ENCODE assay signal across 24 cellular contexts in genomic region chr1:94118013-94118412, GRCh38. TPM values are rescaled to one million over a fixed set of nuclear protein-coding genes. Genes with fewer than 3 reads are reported as not detected.
A peak's percentile ranks its signal among the peaks of the same experiment; 100 is the strongest.
DNase-seq lines count a peak whose midpoint lies in the region; ATAC-seq, FAIRE-seq and TF ChIP-seq lines count a peak whose summit lies in the region.
"Had no signal": no experiment of that assay in that cellular context is flagged by ENCODE, and none has a peak within 500 bp of the region (broad histone marks: within the 10 kb centered on the region; RNA-seq: fewer than 3 reads in every experiment).

No MANE protein-coding gene starts in this region.

- H3K9ac ChIP-seq in endothelial cell of umbilical vein (replicated peaks; ENCODE audit: extremely low read depth, insufficient read depth, low read length), result no peak overlapping the region

- H3K36me3 ChIP-seq in left ventricle myocardium inferior (no peaks in the 10 kb centered on the region), endothelial cell of umbilical vein (ENCODE audit: control insufficient read depth in 2 of 2, extremely low read depth in 1 of 2, insufficient read depth in 2 of 2, low read length in 2 of 2) (no peaks in the 10 kb centered on the region), vagina (no peaks in the 10 kb centered on the region), BE2C (no peaks in the 10 kb centered on the region)
- H3K36me3 ChIP-seq: heart right ventricle, pancreas, upper lobe of right lung had no signal

- H3K9me3 ChIP-seq in left ventricle myocardium inferior (replicated peaks) (no peaks in the 10 kb centered on the region), endothelial cell of umbilical vein (replicated peaks; ENCODE audit: control insufficient read depth, insufficient read depth, low read length) (no peaks in the 10 kb centered on the region), vagina (no peaks in the 10 kb centered on the region), BE2C (no peaks in the 10 kb centered on the region)
- H3K9me3 ChIP-seq: heart right ventricle, pancreas, upper lobe of right lung had no signal

- POLR2A ChIA-PET in endothelial cell of umbilical vein (lab: Charles Lee), result no interaction called here

- H3K4me1 Mint-ChIP-seq in nephron progenitor cell, result peaks cover 82% of the 10 kb centered on the region
- H3K4me1 Mint-ChIP-seq: activated CD4-positive, alpha-beta T cell treated with anti-CD3 and anti-CD28 coated beads for 36 hours; natural killer cell had no signal

- H3K27me3 ChIP-seq in left ventricle myocardium inferior (ENCODE audit: low read depth) (no peaks in the 10 kb centered on the region), endothelial cell of umbilical vein (ENCODE audit: control insufficient read depth in 2 of 2, insufficient read depth in 2 of 2, low read length in 2 of 2) (no peaks in the 10 kb centered on the region), vagina (no peaks in the 10 kb centered on the region), BE2C (no peaks in the 10 kb centered on the region)
- H3K27me3 ChIP-seq: pancreas, upper lobe of right lung had no signal

- H3K79me2 ChIP-seq in endothelial cell of umbilical vein (ENCODE audit: control insufficient read depth, insufficient read depth, low read length), result no peaks in the 10 kb centered on the region

- peak overlapping the region; percentile 63 for H3K27ac ChIP-seq in left ventricle myocardium inferior (replicated peaks)
- H3K27ac ChIP-seq in endothelial cell of umbilical vein (ENCODE audit: insufficient read depth, low read depth, low read length), result no peak overlapping the region
- peak overlapping the region; percentile 48 for H3K27ac ChIP-seq in vagina
- H3K27ac ChIP-seq: pancreas, upper lobe of right lung had no signal

- H3K4me3 ChIP-seq in left ventricle myocardium inferior, result no peak overlapping the region
- no peak overlapping the region for H3K4me3 ChIP-seq in endothelial cell of umbilical vein (replicated peaks in 1 of 3; ENCODE audit: insufficient read depth in 1 of 3, low read depth in 1 of 3, low read length in 3 of 3)
- H3K4me3 ChIP-seq in vagina, result no peak overlapping the region
- no peak overlapping the region for H3K4me3 ChIP-seq in BE2C (ENCODE audit: low read depth, low read length)
- H3K4me3 ChIP-seq: heart right ventricle, pancreas, upper lobe of right lung had no signal

- no peak for ATAC-seq in left ventricle myocardium superior
- ATAC-seq in GM21526 (IDR thresholded peaks at IDR 0.05; ENCODE audit: low FRiP score, unreplicated experiment), result no peak
- no peak for ATAC-seq in GM21390 (IDR thresholded peaks at IDR 0.05; ENCODE audit: unreplicated experiment)
- ATAC-seq: activated CD4-positive, alpha-beta T cell treated with anti-CD3 and anti-CD28 coated beads for 36 hours; HCT116; natural killer cell; pancreas; SK-N-SH treated with all-trans-retinoic acid at 6 μM for 48 hours; upper lobe of right lung had no signal

- dilution Hi-C loops in endothelial cell of umbilical vein (cut with MboI; ENCODE audit: extremely low pct_ligation_motif_present, low sequenced_read_pairs), result no loop called here

- no peak for DNase-seq in left ventricle myocardium inferior
- no peak for DNase-seq in left ventricle myocardium superior
- DNase-seq in endothelial cell of umbilical vein (ENCODE audit: low read depth, low spot score), result no peak
- DNase-seq in nephron progenitor cell, result no peak
- DNase-seq in vagina (ENCODE audit: extremely low spot score in 2 of 2), result no peak
- DNase-seq in BE2C, result no peak
- DNase-seq: activated CD4-positive, alpha-beta T cell treated with anti-CD3 and anti-CD28 coated beads for 36 hours; activated naive CD4-positive, alpha-beta T cell treated with Interleukin-2 at 50 U/mL for 16 hours; activated T-cell treated with anti-CD3 and anti-CD28 coated beads, Interleukin-2, amount 50 U/mL, for 24 hours; anterior cingulate cortex; dermis blood vessel endothelial cell; DMS53; heart right ventricle; midbrain; natural killer cell; NCI-H187 treated with DMSO at 0.1 percent for 48 hours; pancreas; T-helper 2 cell; upper lobe of right lung had no signal

- FAIRE-seq in endothelial cell of umbilical vein (lab: Jason Lieb, UNC), result peak; percentile 15
- FAIRE-seq: A204.1, pancreas had no signal

- no peak overlapping the region for H3K4me2 ChIP-seq in endothelial cell of umbilical vein (ENCODE audit: insufficient read depth, low read length)

- H3K9me3 Mint-ChIP-seq in nephron progenitor cell, result no peaks in the 10 kb centered on the region
- H3K9me3 Mint-ChIP-seq: activated T-cell treated with anti-CD3 and anti-CD28 coated beads, Interleukin-2, amount 50 U/mL, for 24 hours; natural killer cell had no signal

- no peak overlapping the region for H2AFZ ChIP-seq in endothelial cell of umbilical vein (ENCODE audit: low read depth, low read length)

- CTCF ChIA-PET in endothelial cell of umbilical vein (lab: Charles Lee), result interaction anchor here (1.2 kb wide), 1 partner anchor 26 kb away, joined by 3 read pairs; no protein-coding TSS in a partner anchor

- H3K9me1 ChIP-seq in endothelial cell of umbilical vein (replicated peaks; ENCODE audit: control insufficient read depth, extremely low read depth, insufficient read depth, low read length), result no peaks in the 10 kb centered on the region

- intact Hi-C loops in left ventricle myocardium inferior (cut with micrococcal nuclease) (no loop called here), left ventricle myocardium superior (cut with micrococcal nuclease) (no loop called here), endothelial cell of umbilical vein (cut with micrococcal nuclease) (no loop called here), vagina (cut with DNase I) (loop anchor here (2.0 kb wide), 1 partner anchor 47 kb away; no protein-coding TSS in a partner anchor)

- peaks cover 9% of the 10 kb centered on the region for H3K27me3 Mint-ChIP-seq in nephron progenitor cell (ENCODE audit: low read depth, poor library complexity)
- H3K27me3 Mint-ChIP-seq: activated CD4-positive, alpha-beta T cell treated with anti-CD3 and anti-CD28 coated beads for 36 hours; activated T-cell treated with anti-CD3 and anti-CD28 coated beads, Interleukin-2, amount 50 U/mL, for 24 hours had no signal

- H3K4me1 ChIP-seq in left ventricle myocardium inferior (peaks cover 30% of the 10 kb centered on the region), endothelial cell of umbilical vein (ENCODE audit: control insufficient read depth, extremely low read depth, insufficient read depth, low read length) (no peaks in the 10 kb centered on the region), vagina (peaks cover 18% of the 10 kb centered on the region), BE2C (peaks cover 7% of the 10 kb centered on the region; the same call in 1 of the 2 replicates)
- H3K4me1 ChIP-seq: pancreas, upper lobe of right lung had no signal

- no peak for TF ChIP-seq CTCF in left ventricle myocardium inferior (IDR thresholded peaks at IDR 0.05; ENCODE audit: borderline replicate concordance)
- TF ChIP-seq CTCF in endothelial cell of umbilical vein (IDR thresholded peaks at IDR 0.05; ENCODE audit: extremely low read depth in 1 of 2, insufficient read depth in 1 of 2, low read depth in 1 of 2, low read length in 2 of 2), result no peak
- no peak for TF ChIP-seq CTCF in nephron progenitor cell (IDR thresholded peaks at IDR 0.05)
- TF ChIP-seq CTCF in vagina (IDR thresholded peaks at IDR 0.05), result no peak
- no peak for TF ChIP-seq CTCF in BE2C (IDR thresholded peaks at IDR 0.05; ENCODE audit: low read depth, low read length)

- H3K4me3 Mint-ChIP-seq in nephron progenitor cell, result peak overlapping the region; percentile 16
- H3K4me3 Mint-ChIP-seq: activated CD4-positive, alpha-beta T cell treated with anti-CD3 and anti-CD28 coated beads for 36 hours; activated T-cell treated with anti-CD3 and anti-CD28 coated beads, Interleukin-2, amount 50 U/mL, for 24 hours; natural killer cell had no signal

- H3K36me3 Mint-ChIP-seq in nephron progenitor cell (ENCODE audit: low read depth), result no peaks in the 10 kb centered on the region
- H3K36me3 Mint-ChIP-seq: natural killer cell had no signal

- no TSS peak for BruUV-seq in endothelial cell of umbilical vein (replicated peaks; lab: Mats Ljungman, UMichigan)

- H3K27ac Mint-ChIP-seq in nephron progenitor cell, result peak overlapping the region; percentile 43
- H3K27ac Mint-ChIP-seq: activated CD4-positive, alpha-beta T cell treated with anti-CD3 and anti-CD28 coated beads for 36 hours; activated T-cell treated with anti-CD3 and anti-CD28 coated beads, Interleukin-2, amount 50 U/mL, for 24 hours; natural killer cell had no signal

- TF ChIP-seq POLR2A in endothelial cell of umbilical vein (IDR thresholded peaks at IDR 0.05; ENCODE audit: low read depth, low read length), result no peak
- no peak for TF ChIP-seq POLR2A in vagina (IDR thresholded peaks at IDR 0.05)

- no peaks in the 10 kb centered on the region for H4K20me1 ChIP-seq in endothelial cell of umbilical vein (replicated peaks; ENCODE audit: control insufficient read depth, extremely low read depth, insufficient read depth, low read length)

TF ChIP-seq in endothelial cell of umbilical vein, 7 proteins besides CTCF, POLR2A, EP300 and RAD21:
- TF ChIP-seq EZH2 (IDR thresholded peaks at IDR 0.05; ENCODE audit: borderline replicate concordance, low read depth, low read length, severe bottlenecking) (no peak), MYC (IDR thresholded peaks at IDR 0.05; ENCODE audit: low read depth, low read length) (no peak), GATA2 (IDR thresholded peaks at IDR 0.05; ENCODE audit: insufficient read depth, insufficient read length, low read depth, low read length) (no peak), FOS (IDR thresholded peaks at IDR 0.05; ENCODE audit: borderline replicate concordance, insufficient read depth, low read length) (no peak), JUN (IDR thresholded peaks at IDR 0.05; ENCODE audit: borderline replicate concordance, insufficient read depth, insufficient read length, low read depth) (no peak), POLR2AphosphoS5 (IDR thresholded peaks at IDR 0.05; ENCODE audit: insufficient read depth, low read depth, low read length) (no peak)
- TF ChIP-seq, protein P1, sequence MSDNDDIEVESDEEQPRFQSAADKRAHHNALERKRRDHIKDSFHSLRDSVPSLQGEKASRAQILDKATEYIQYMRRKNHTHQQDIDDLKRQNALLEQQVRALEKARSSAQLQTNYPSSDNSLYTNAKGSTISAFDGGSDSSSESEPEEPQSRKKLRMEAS (IDR thresholded peaks at IDR 0.05; ENCODE audit: insufficient read depth, insufficient read length), result no peak
TF ChIP-seq in endothelial cell of umbilical vein: peak in this region for 0.

RNA-seq across cellular contexts. Expression of gene ABCA4, which starts 2.9 kb away (rescaled TPM):
- total RNA-seq in left ventricle myocardium inferior (0.11 TPM), left ventricle myocardium superior (0.55 TPM), endothelial cell of umbilical vein (4.9 and 5.0 TPM in 2 replicates), vagina (0.49 TPM)
- 2.3 and 2.5 TPM in 2 replicates for polyA plus RNA-seq in endothelial cell of umbilical vein
- polyA plus RNA-seq in endothelial cell of umbilical vein (2011; cell fraction: cytosol; rRNA removed), result 1.1 TPM in 2 replicates
- polyA plus RNA-seq in endothelial cell of umbilical vein (2011; cell fraction: nucleus; rRNA removed), result 8.9 and 12.1 TPM in 2 replicates
- polyA plus RNA-seq in endothelial cell of umbilical vein (2012), result 2.0 and 5.2 TPM in 2 replicates
- 3.4 and 5.3 TPM in 2 replicates for polyA minus RNA-seq in endothelial cell of umbilical vein
- 3.3 TPM for polyA minus RNA-seq in endothelial cell of umbilical vein (2011; cell fraction: cytosol; rRNA and poly(A)+ RNA removed)
- polyA minus RNA-seq in endothelial cell of umbilical vein (2011; cell fraction: nucleus; rRNA and poly(A)+ RNA removed), result 9.0 and 9.1 TPM in 2 replicates
- 0.22 TPM for polyA plus RNA-seq in BE2C (2012; ENCODE audit: insufficient read depth, insufficient read length, low read depth)
